ENCODE assay signal across 1 cellular context in the genomic region with DNA sequence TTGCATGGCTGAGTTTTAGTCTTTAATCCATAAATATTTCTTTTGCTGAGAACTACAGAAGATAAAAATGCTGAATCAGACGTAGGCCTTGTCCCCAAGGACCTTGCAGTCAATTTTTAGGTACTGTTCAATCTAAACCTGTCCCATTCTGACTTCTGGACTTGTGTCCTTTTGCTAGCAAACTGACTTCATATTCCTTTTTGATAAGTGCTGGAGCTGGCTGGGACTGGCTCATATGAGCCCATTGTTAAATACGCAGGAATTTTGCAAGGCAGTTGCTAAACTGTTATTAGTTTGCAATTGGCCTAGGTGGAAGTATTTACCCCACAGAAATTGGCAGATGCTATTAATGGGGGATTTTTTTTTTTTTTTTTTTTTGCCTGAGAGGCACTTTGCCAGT.
TF ChIP-seq lines count a peak whose summit lies in the region.

No MANE protein-coding gene starts in this region.

TF ChIP-seq in GM23338, 12 proteins besides CTCF, POLR2A, EP300 and RAD21 (continued from another document):
- no peak for TF ChIP-seq ZNF114 (CRISPR knock-in tag; IDR thresholded peaks at IDR 0.05)
- no peak for TF ChIP-seq EZH2phosphoT487 (IDR thresholded peaks at IDR 0.05; ENCODE audit: unreplicated experiment)
